In genomic region chr10:63735305-63735704, GRCh38 we compare ENCODE assay signal across 18 cellular contexts.
DNase-seq lines count a peak whose midpoint lies in the region; ATAC-seq and TF ChIP-seq lines count a peak whose summit lies in the region.
"Had no signal": no experiment of that assay in that cellular context is flagged by ENCODE, and none has a peak within 500 bp of the region (broad histone marks: within the 10 kb centered on the region; RNA-seq: fewer than 3 reads in every experiment).

No MANE protein-coding gene starts in this region.

- H3K27ac ChIP-seq in KMS-11 (no peak overlapping the region), SK-N-SH (ENCODE audit: low read depth in 2 of 2, low read length in 1 of 2) (no peak overlapping the region), parathyroid adenoma (no peak overlapping the region), RWPE1 (no peak overlapping the region)
- H3K27ac ChIP-seq: BLaER1 treated with 17β-estradiol and CSF1 and Interleukin-3, amounts not matched to agents 10 nM and 100 nM; C4-2B had no signal

- peaks cover 33% of the 10 kb centered on the region for H3K4me1 ChIP-seq in KMS-11 (ENCODE audit: low read depth, poor library complexity, severe bottlenecking)
- H3K4me1 ChIP-seq in SK-N-SH (ENCODE audit: control insufficient read depth in 1 of 2, insufficient read depth in 2 of 2, low read depth in 1 of 2, low read length in 1 of 2) = no peaks in the 10 kb centered on the region
- H3K4me1 ChIP-seq in parathyroid adenoma = peaks cover 12% of the 10 kb centered on the region
- H3K4me1 ChIP-seq: BLaER1 treated with 17β-estradiol and CSF1 and Interleukin-3, amounts not matched to agents 10 nM and 100 nM had no signal

- H3F3A ChIP-seq in SK-N-SH (replicated peaks; ENCODE audit: insufficient read depth) = peaks cover 1% of the 10 kb centered on the region

- H3K9me2 ChIP-seq in SK-N-SH = no peaks in the 10 kb centered on the region

- no peaks in the 10 kb centered on the region for H4K20me1 ChIP-seq in KMS-11 (ENCODE audit: insufficient read depth)
- H4K20me1 ChIP-seq in SK-N-SH (ENCODE audit: insufficient read depth) = no peaks in the 10 kb centered on the region
- H4K20me1 ChIP-seq: BLaER1 treated with 17β-estradiol and CSF1 and Interleukin-3, amounts not matched to agents 10 nM and 100 nM had no signal

- no peaks in the 10 kb centered on the region for H3K79me2 ChIP-seq in KMS-11 (ENCODE audit: insufficient read depth, low read depth)
- no peaks in the 10 kb centered on the region for H3K79me2 ChIP-seq in SK-N-SH (ENCODE audit: insufficient read depth)
- H3K79me2 ChIP-seq in parathyroid adenoma = no peaks in the 10 kb centered on the region

- H3K9ac ChIP-seq in KMS-11 (no peak overlapping the region), SK-N-SH (no peak overlapping the region), parathyroid adenoma (no peak overlapping the region)
- H3K9ac ChIP-seq: BLaER1 treated with 17β-estradiol and CSF1 and Interleukin-3, amounts not matched to agents 10 nM and 100 nM had no signal

- TF ChIP-seq CTCF in KMS-11 (conservative IDR thresholded peaks at IDR 0.05; ENCODE audit: low read depth, low read length) = no peak
- TF ChIP-seq CTCF in SK-N-SH (IDR thresholded peaks at IDR 0.05) = no peak
- no peak for TF ChIP-seq CTCF in parathyroid adenoma (IDR thresholded peaks at IDR 0.05)
- TF ChIP-seq CTCF in RWPE1 (conservative IDR thresholded peaks at IDR 0.05; ENCODE audit: low read depth) = no peak

- POLR2A ChIA-PET in SK-N-SH (lab: Yijun Ruan, JAX) = no interaction called here
- POLR2A ChIA-PET in RWPE1 (lab: Yijun Ruan, JAX; ENCODE audit: low non-redundant PET) = no interaction called here

- peak; percentile 19 for DNase-seq in LHCN-M2 (ENCODE audit: low read depth)
- no peak for DNase-seq in SK-N-SH
- no peak for DNase-seq in NCI-H2227 treated with DMSO at 0.1 percent for 48 hours (lab: John Stamatoyannopoulos, UW)
- no peak for DNase-seq in RWPE1 (ENCODE audit: low spot score)
- no peak for DNase-seq in stimulated activated CD4-positive, alpha-beta T cell treated with anti-CD3 and anti-CD28 coated beads, Interleukin-1b, Interleukin-23, amount 100 ng/mL, for 48 hours
- DNase-seq: 8988T; AML-193; Caco-2; Calu3; CD4-positive, alpha-beta T cell; CD8-positive, alpha-beta T cell; DMS79 treated with DMSO at 0.1 percent for 48 hours; GF-D8 had no signal

- no peaks in the 10 kb centered on the region for H3K27me3 ChIP-seq in KMS-11 (ENCODE audit: insufficient read depth, low read depth)
- H3K27me3 ChIP-seq in SK-N-SH (ENCODE audit: insufficient read depth) = no peaks in the 10 kb centered on the region
- H3K27me3 ChIP-seq in parathyroid adenoma (ENCODE audit: control insufficient read depth, insufficient read depth, low read length) = no peaks in the 10 kb centered on the region
- H3K27me3 ChIP-seq: BLaER1 treated with 17β-estradiol and CSF1 and Interleukin-3, amounts not matched to agents 10 nM and 100 nM had no signal

- no peak overlapping the region for H3K4me3 ChIP-seq in KMS-11 (IDR thresholded peaks at IDR 0.05; ENCODE audit: insufficient read depth, low read depth, low read length)
- H3K4me3 ChIP-seq in SK-N-SH (ENCODE audit: low read depth in 2 of 2, low read length in 1 of 2) = no peak overlapping the region
- no peak overlapping the region for H3K4me3 ChIP-seq in parathyroid adenoma (ENCODE audit: low read depth, low read length)
- H3K4me3 ChIP-seq: BLaER1 treated with 17β-estradiol and CSF1 and Interleukin-3, amounts not matched to agents 10 nM and 100 nM had no signal

- H2AFZ ChIP-seq in KMS-11 (ENCODE audit: low read depth) = no peak overlapping the region
- H2AFZ ChIP-seq in SK-N-SH (ENCODE audit: low read depth) = no peak overlapping the region
- H2AFZ ChIP-seq in parathyroid adenoma = peak overlapping the region; percentile 2

- no peak for ATAC-seq in GM21737 (IDR thresholded peaks at IDR 0.05; ENCODE audit: unreplicated experiment)
- ATAC-seq: CD8-positive, alpha-beta T cell had no signal

- CTCF ChIA-PET in SK-N-SH (lab: Yijun Ruan, JAX) (no interaction called here), RWPE1 (lab: Yijun Ruan, JAX) (interaction anchor here (0.6 kb wide), 1 partner anchor 465 kb away, joined by 3 read pairs; no protein-coding TSS in a partner anchor)

- WGBS in SK-N-SH (ENCODE audit: low lambda C conversion rate) = 69% methylated on average over 3 of the region's 3 CpGs

- TF ChIP-seq RAD21 in SK-N-SH (IDR thresholded peaks at IDR 0.05; ENCODE audit: low read length) = no peak

- H3K4me2 ChIP-seq in KMS-11 (peak overlapping the region; percentile 56; the same call in 1 of the 2 replicates), SK-N-SH (no peak overlapping the region), parathyroid adenoma (ENCODE audit: low read length) (no peak overlapping the region)
- H3K4me2 ChIP-seq: BLaER1 treated with 17β-estradiol and CSF1 and Interleukin-3, amounts not matched to agents 10 nM and 100 nM had no signal

- H3K36me3 ChIP-seq in KMS-11 (ENCODE audit: insufficient read depth) = no peaks in the 10 kb centered on the region
- H3K36me3 ChIP-seq in SK-N-SH (replicated peaks in 1 of 2; ENCODE audit: control insufficient read depth in 1 of 2, insufficient read depth in 2 of 2, low read length in 1 of 2) = no peaks in the 10 kb centered on the region
- no peaks in the 10 kb centered on the region for H3K36me3 ChIP-seq in parathyroid adenoma (ENCODE audit: control insufficient read depth, insufficient read depth, low read length)
- H3K36me3 ChIP-seq: BLaER1 treated with 17β-estradiol and CSF1 and Interleukin-3, amounts not matched to agents 10 nM and 100 nM had no signal

- no peak for TF ChIP-seq EP300 in SK-N-SH (IDR thresholded peaks at IDR 0.05; ENCODE audit: borderline replicate concordance in 1 of 2, low read depth in 1 of 2, low read length in 1 of 2)

- H3K9me3 ChIP-seq in SK-N-SH = no peaks in the 10 kb centered on the region
- no peaks in the 10 kb centered on the region for H3K9me3 ChIP-seq in parathyroid adenoma (ENCODE audit: control insufficient read depth, low read length)
- H3K9me3 ChIP-seq: BLaER1 treated with 17β-estradiol and CSF1 and Interleukin-3, amounts not matched to agents 10 nM and 100 nM; Caco-2 had no signal

TF ChIP-seq in SK-N-SH, 30 proteins besides CTCF, POLR2A, EP300 and RAD21:
- TF ChIP-seq, protein P1, sequence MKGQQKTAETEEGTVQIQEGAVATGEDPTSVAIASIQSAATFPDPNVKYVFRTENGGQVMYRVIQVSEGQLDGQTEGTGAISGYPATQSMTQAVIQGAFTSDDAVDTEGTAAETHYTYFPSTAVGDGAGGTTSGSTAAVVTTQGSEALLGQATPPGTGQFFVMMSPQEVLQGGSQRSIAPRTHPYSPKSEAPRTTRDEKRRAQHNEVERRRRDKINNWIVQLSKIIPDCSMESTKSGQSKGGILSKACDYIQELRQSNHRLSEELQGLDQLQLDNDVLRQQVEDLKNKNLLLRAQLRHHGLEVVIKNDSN (IDR thresholded peaks at IDR 0.05; ENCODE audit: borderline replicate concordance, low read depth) = no peak
- TF ChIP-seq FOXJ3 (CRISPR knock-in tag; IDR thresholded peaks at IDR 0.05) (no peak), RCOR1 (IDR thresholded peaks at IDR 0.05; ENCODE audit: low read length) (no peak), TAF1 (IDR thresholded peaks at IDR 0.05; ENCODE audit: borderline replicate concordance, low read depth, low read length) (no peak), MXI1 (IDR thresholded peaks at IDR 0.05; ENCODE audit: low read depth, low read length) (no peak), FOSL2 (IDR thresholded peaks at IDR 0.05; ENCODE audit: borderline replicate concordance, low read depth) (0 out of 2 replicates have a peak, but pooled peaks have one; percentile 14), NRF1 (IDR thresholded peaks at IDR 0.05; ENCODE audit: low read depth, low read length) (no peak), RFX5 (IDR thresholded peaks at IDR 0.05; ENCODE audit: low read length) (no peak), TCF12 (IDR thresholded peaks at IDR 0.05) (peak; percentile 27; the same call in 1 of the 2 replicates)
- TF ChIP-seq, protein P2, sequence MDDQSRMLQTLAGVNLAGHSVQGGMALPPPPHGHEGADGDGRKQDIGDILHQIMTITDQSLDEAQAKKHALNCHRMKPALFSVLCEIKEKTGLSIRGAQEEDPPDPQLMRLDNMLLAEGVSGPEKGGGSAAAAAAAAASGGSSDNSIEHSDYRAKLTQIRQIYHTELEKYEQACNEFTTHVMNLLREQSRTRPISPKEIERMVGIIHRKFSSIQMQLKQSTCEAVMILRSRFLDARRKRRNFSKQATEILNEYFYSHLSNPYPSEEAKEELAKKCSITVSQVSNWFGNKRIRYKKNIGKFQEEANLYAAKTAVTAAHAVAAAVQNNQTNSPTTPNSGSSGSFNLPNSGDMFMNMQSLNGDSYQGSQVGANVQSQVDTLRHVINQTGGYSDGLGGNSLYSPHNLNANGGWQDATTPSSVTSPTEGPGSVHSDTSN (IDR thresholded peaks at IDR 0.05) = peak; percentile 78
